ENCODE assay signal across 1 cellular context in the genomic region with DNA sequence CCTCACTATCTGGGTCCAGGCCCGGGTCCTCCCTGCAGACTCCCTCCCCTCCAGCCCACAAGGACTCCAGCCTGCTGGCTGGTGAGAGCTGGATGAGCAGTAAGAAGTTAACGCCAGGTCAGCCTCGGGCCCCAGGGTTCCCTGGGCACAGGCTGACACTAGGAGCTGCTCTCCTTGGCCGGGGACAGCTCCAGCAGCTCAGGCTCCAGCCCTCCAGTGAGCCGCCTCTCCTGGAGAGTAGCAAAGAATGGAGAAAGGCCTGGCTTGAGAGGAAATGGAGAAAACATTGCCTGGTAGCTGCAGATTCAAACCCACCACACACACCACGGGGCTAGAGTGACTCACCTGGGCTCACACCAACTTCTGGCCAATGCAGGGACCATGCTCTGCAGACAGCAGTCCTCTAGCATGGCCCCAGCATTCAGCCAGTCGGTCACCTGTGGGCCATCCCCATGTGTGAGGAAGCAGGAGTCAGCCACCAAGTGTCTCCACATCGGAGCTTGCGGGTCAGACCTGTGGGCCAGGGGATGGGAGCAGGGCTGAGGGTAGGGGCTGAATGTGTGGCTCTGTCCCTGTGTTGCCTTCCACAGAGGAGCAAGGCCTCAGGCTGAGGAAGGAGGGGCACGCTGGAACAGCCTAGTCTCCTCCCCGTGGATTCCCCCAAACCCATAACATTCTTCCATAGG.
TF ChIP-seq lines count a peak whose summit lies in the region.

No MANE protein-coding gene starts in this region.

TF ChIP-seq in GM12878, 131 proteins besides CTCF, POLR2A, EP300 and RAD21:
- 0 out of 2 replicates have a peak, but pooled peaks have one; percentile 27 for TF ChIP-seq PML (IDR thresholded peaks at IDR 0.05; ENCODE audit: low read length)
- TF ChIP-seq SPI1 (IDR thresholded peaks at IDR 0.05; ENCODE audit: borderline replicate concordance, insufficient read depth, low read depth, low read length) = no peak
- TF ChIP-seq, protein P1, sequence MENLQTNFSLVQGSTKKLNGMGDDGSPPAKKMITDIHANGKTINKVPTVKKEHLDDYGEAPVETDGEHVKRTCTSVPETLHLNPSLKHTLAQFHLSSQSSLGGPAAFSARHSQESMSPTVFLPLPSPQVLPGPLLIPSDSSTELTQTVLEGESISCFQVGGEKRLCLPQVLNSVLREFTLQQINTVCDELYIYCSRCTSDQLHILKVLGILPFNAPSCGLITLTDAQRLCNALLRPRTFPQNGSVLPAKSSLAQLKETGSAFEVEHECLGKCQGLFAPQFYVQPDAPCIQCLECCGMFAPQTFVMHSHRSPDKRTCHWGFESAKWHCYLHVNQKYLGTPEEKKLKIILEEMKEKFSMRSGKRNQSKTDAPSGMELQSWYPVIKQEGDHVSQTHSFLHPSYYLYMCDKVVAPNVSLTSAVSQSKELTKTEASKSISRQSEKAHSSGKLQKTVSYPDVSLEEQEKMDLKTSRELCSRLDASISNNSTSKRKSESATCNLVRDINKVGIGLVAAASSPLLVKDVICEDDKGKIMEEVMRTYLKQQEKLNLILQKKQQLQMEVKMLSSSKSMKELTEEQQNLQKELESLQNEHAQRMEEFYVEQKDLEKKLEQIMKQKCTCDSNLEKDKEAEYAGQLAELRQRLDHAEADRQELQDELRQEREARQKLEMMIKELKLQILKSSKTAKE (IDR thresholded peaks at IDR 0.05; ENCODE audit: low read depth, poor library complexity, severe bottlenecking) = no peak
- no peak for TF ChIP-seq CHD1 (IDR thresholded peaks at IDR 0.05; ENCODE audit: low read depth, low read length)
